In the genomic region with DNA sequence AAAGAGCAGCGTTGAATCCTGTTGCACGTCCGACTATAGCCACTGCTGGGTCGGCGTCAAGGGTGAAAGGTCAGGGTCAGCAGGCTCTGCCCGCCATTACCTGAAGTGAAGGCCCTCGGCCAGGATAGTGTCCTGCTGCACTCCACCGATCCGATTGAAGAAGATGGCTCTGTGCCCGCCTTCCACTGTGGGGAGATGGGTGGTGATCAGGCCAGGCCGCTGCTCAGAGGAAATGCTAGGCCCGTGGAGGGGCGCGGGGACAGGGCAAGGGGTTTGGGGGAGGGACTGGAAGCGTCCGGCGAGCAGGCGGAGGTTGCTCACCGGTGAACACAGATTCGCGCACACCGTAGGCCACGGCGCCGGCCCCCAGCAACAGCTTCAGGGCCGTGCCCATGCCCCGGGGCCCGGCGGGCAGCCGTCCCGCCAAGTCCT, we compare ENCODE assay signal across 7 cellular contexts. TPM values are rescaled to one million over a fixed set of nuclear protein-coding genes. Genes with fewer than 3 reads are reported as not detected.
DNase-seq lines count a peak whose midpoint lies in the region; ATAC-seq and TF ChIP-seq lines count a peak whose summit lies in the region.
"Had no signal": no experiment of that assay in that cellular context is flagged by ENCODE, and none has a peak within 500 bp of the region (broad histone marks: within the 10 kb centered on the region; RNA-seq: fewer than 3 reads in every experiment).

No MANE protein-coding gene starts in this region.

- CTCF ChIA-PET in Caco-2 (lab: Charles Lee), result interaction anchor here (1.4 kb wide), 1 partner anchor 24 kb away, joined by 6 read pairs; no protein-coding TSS in a partner anchor

- H3K27me3 ChIP-seq in Caco-2 (replicated peaks; ENCODE audit: control insufficient read depth, insufficient read depth, low read length) (no peaks in the 10 kb centered on the region), psoas muscle (ENCODE audit: insufficient read depth in 3 of 3, low read length in 2 of 3) (no peaks in the 10 kb centered on the region)

- no peak for TF ChIP-seq CTCF in Caco-2 (IDR thresholded peaks at IDR 0.05; ENCODE audit: insufficient read depth in 1 of 2, low read depth in 1 of 2, low read length in 1 of 2, severe bottlenecking in 1 of 2, unreplicated experiment in 1 of 2)
- no peak for TF ChIP-seq CTCF in psoas muscle (IDR thresholded peaks at IDR 0.05)

- DNase-seq in Caco-2 (peak; percentile 63 to 71), psoas muscle (peak in 1 of 2 donors; percentile 78), NCI-H446 (lab: John Stamatoyannopoulos, UW) (no peak), kidney glomerular epithelial cell (lab: John Stamatoyannopoulos, UW) (no peak)

- no peaks in the 10 kb centered on the region for H3K9me3 Mint-ChIP-seq in Caco-2 (ENCODE audit: unreplicated experiment)
- H3K9me3 Mint-ChIP-seq in dendritic cell treated with granulocyte-macrophage colony-stimulating factor and Interleukin-4, amounts not matched to agents 40 ng/mL and 50 ng/mL, for 4 days, result no peaks in the 10 kb centered on the region

- POLR2A ChIA-PET in Caco-2 (lab: Charles Lee), result interaction anchor here (0.5 to 2.9 kb wide), 3 partner anchors 24 to 73 kb away, joined by 3 to 8 read pairs (median 4); a partner anchor contains a TSS

- H3K27ac ChIP-seq in psoas muscle, result peak overlapping the region; percentile 94

- H3K27ac Mint-ChIP-seq in Caco-2 (ENCODE audit: unreplicated experiment), result peak overlapping the region; percentile 97
- peak overlapping the region; percentile 87 for H3K27ac Mint-ChIP-seq in dendritic cell treated with granulocyte-macrophage colony-stimulating factor and Interleukin-4, amounts not matched to agents 40 ng/mL and 50 ng/mL, for 4 days

- H3K9me3 ChIP-seq in Caco-2 (no peaks in the 10 kb centered on the region), psoas muscle (no peaks in the 10 kb centered on the region)

- H3K36me3 Mint-ChIP-seq in Caco-2 (ENCODE audit: insufficient read depth, unreplicated experiment), result peaks cover 96% of the 10 kb centered on the region
- peaks cover 86% of the 10 kb centered on the region for H3K36me3 Mint-ChIP-seq in dendritic cell treated with granulocyte-macrophage colony-stimulating factor and Interleukin-4, amounts not matched to agents 40 ng/mL and 50 ng/mL, for 4 days (ENCODE audit: low read depth)

- intact Hi-C loops in Caco-2 (cut with micrococcal nuclease; ENCODE audit: unreplicated experiment), result loop anchor here (1.0 kb wide), 2 partner anchors 26 to 48 kb away; a partner anchor contains a TSS
- intact Hi-C loops in dendritic cell treated with granulocyte-macrophage colony-stimulating factor and Interleukin-4, amounts not matched to agents 40 ng/mL and 50 ng/mL, for 4 days (cut with micrococcal nuclease), result loop anchor here (1.0 kb wide), 1 partner anchor 48 kb away; a partner anchor contains a TSS
- intact Hi-C loops in psoas muscle (cut with DNase I), result loop anchor here in 1 of 2 donors (1.0 kb wide), 1 partner anchor 26 kb away; a partner anchor contains a TSS

- WGBS in psoas muscle, 3 donors, result 0 to 1% (median 0%) methylated on average over 27 to 31 of the region's 31 CpGs

- peak overlapping the region; percentile 86 for H3K4me3 Mint-ChIP-seq in Caco-2 (ENCODE audit: unreplicated experiment)
- peak overlapping the region; percentile 100 for H3K4me3 Mint-ChIP-seq in dendritic cell treated with granulocyte-macrophage colony-stimulating factor and Interleukin-4, amounts not matched to agents 40 ng/mL and 50 ng/mL, for 4 days

- ATAC-seq in HG03354 (IDR thresholded peaks at IDR 0.05; ENCODE audit: poor library complexity, severe bottlenecking, unreplicated experiment) (peak; percentile 9), psoas muscle (peak; percentile 14 to 60 (median 28))

- BruUV-seq in Caco-2 (replicated peaks; lab: Mats Ljungman, UMichigan), result TSS peak; percentile 43

- H3K4me1 ChIP-seq in Caco-2 (peaks cover 19% of the 10 kb centered on the region), psoas muscle (peaks cover 32% of the 10 kb centered on the region)

- H3K36me3 ChIP-seq in Caco-2 (ENCODE audit: control insufficient read depth, insufficient read depth, low read length) (peaks cover 19% of the 10 kb centered on the region), psoas muscle (ENCODE audit: insufficient read depth in 1 of 2, low read depth in 1 of 2) (peaks cover 23 to 55% of the 10 kb centered on the region in 2 donors)

- H3K4me1 Mint-ChIP-seq in Caco-2 (ENCODE audit: low read depth, unreplicated experiment), result peaks cover 40% of the 10 kb centered on the region
- peaks cover 50% of the 10 kb centered on the region for H3K4me1 Mint-ChIP-seq in dendritic cell treated with granulocyte-macrophage colony-stimulating factor and Interleukin-4, amounts not matched to agents 40 ng/mL and 50 ng/mL, for 4 days (ENCODE audit: low read depth)

- H3K27me3 Mint-ChIP-seq in Caco-2 (ENCODE audit: insufficient read depth, unreplicated experiment), result no peaks in the 10 kb centered on the region
- no peaks in the 10 kb centered on the region for H3K27me3 Mint-ChIP-seq in dendritic cell treated with granulocyte-macrophage colony-stimulating factor and Interleukin-4, amounts not matched to agents 40 ng/mL and 50 ng/mL, for 4 days

- peak overlapping the region; percentile 90 for H3K4me3 ChIP-seq in Caco-2 (ENCODE audit: low read depth, low read length)
- H3K4me3 ChIP-seq in psoas muscle, result peak overlapping the region; percentile 90

RNA-seq across cellular contexts. Expression of a gene that starts 0.4 kb away (rescaled TPM):
- total RNA-seq in Caco-2 (2022), result 411 and 479 TPM in 2 replicates
- total RNA-seq in psoas muscle, result 100 to 1,000 TPM; 137 to 278 (median 180) TPM
- 100 to 1,000 TPM; 176 to 381 (median 208) TPM for polyA plus RNA-seq in psoas muscle

RNA-seq across cellular contexts. Expression of a gene that starts 0.6 kb away (rescaled TPM):
- total RNA-seq in Caco-2 (2022) (149 and 161 TPM in 2 replicates), psoas muscle (10 to 100 TPM; 30.1 to 59.4 (median 44.8) TPM)
- 10 to 100 TPM; 26.6 to 66.5 (median 50.4) TPM for polyA plus RNA-seq in psoas muscle

RNA-seq across cellular contexts. Expression of a gene that starts 19.0 kb away (rescaled TPM):
- total RNA-seq in Caco-2 (2022) (43.9 and 54.8 TPM in 2 replicates), psoas muscle (1 to 10 TPM; 3.6 to 7.6 (median 4.6) TPM)
- polyA plus RNA-seq in psoas muscle, result 1 to 10 TPM; 1.3 to 2.6 (median 2.1) TPM
- total RNA-seq: LHCN-M2 had no signal

RNA-seq across cellular contexts. Expression of a gene that starts 26.3 kb away (rescaled TPM):
- total RNA-seq in Caco-2 (2022) (111 TPM in 2 replicates), psoas muscle (100 to 1,000 TPM in 2 of 4 donors, 10 to 100 TPM in 2; 80.4 to 110 (median 95.6) TPM)
- polyA plus RNA-seq in psoas muscle, result 100 to 1,000 TPM; 223 to 269 (median 247) TPM

RNA-seq across cellular contexts. Expression of a gene that starts 26.5 kb away (rescaled TPM):
- total RNA-seq in Caco-2 (2022), result not detected in 2 replicates
- not detected for total RNA-seq in psoas muscle
- not detected for polyA plus RNA-seq in psoas muscle
- total RNA-seq: LHCN-M2 had no signal

Comparison
In these comparisons a context has a peak if more than half of its experiments do, and no peak if none do; other contexts are left out.
1. DNase-seq: peak in Caco-2 (2 of 2); none in NCI-H446 (0 of 2) and kidney glomerular epithelial cell (single experiment).